ENCODE assay signal across 1 cellular context in the genomic region with DNA sequence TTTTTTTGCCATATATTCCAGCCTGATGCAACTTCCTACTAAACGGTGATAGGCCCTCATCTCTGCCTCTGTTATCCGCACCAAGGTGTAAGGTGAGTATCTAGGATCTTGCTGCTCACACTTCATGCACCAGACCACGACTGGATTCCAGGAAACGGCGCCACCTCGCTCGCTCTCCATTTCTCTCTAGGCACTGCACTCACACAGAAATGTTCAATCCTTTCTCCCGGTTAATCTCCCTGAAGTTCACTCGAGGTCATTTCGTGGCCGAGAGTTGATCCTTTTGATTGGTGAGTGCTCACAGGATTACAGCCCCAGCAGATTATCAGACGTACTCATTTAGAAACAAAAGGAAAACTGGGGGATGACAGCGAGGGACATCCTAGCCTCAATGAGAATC.
A peak's percentile ranks its signal among the peaks of the same experiment; 100 is the strongest.
TF ChIP-seq lines count a peak whose summit lies in the region.

No MANE protein-coding gene starts in this region.

TF ChIP-seq in K562, 482 proteins besides CTCF, POLR2A, EP300 and RAD21 (continued from another document and continues in another):
- TF ChIP-seq, protein P1, sequence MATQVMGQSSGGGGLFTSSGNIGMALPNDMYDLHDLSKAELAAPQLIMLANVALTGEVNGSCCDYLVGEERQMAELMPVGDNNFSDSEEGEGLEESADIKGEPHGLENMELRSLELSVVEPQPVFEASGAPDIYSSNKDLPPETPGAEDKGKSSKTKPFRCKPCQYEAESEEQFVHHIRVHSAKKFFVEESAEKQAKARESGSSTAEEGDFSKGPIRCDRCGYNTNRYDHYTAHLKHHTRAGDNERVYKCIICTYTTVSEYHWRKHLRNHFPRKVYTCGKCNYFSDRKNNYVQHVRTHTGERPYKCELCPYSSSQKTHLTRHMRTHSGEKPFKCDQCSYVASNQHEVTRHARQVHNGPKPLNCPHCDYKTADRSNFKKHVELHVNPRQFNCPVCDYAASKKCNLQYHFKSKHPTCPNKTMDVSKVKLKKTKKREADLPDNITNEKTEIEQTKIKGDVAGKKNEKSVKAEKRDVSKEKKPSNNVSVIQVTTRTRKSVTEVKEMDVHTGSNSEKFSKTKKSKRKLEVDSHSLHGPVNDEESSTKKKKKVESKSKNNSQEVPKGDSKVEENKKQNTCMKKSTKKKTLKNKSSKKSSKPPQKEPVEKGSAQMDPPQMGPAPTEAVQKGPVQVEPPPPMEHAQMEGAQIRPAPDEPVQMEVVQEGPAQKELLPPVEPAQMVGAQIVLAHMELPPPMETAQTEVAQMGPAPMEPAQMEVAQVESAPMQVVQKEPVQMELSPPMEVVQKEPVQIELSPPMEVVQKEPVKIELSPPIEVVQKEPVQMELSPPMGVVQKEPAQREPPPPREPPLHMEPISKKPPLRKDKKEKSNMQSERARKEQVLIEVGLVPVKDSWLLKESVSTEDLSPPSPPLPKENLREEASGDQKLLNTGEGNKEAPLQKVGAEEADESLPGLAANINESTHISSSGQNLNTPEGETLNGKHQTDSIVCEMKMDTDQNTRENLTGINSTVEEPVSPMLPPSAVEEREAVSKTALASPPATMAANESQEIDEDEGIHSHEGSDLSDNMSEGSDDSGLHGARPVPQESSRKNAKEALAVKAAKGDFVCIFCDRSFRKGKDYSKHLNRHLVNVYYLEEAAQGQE (CRISPR knock-in tag; IDR thresholded peaks at IDR 0.05; ENCODE audit: low read depth): no peak
- TF ChIP-seq BHLHE40 (IDR thresholded peaks at IDR 0.05; ENCODE audit: low read length) (peak; percentile 60), GABPB2 (CRISPR knock-in tag; conservative IDR thresholded peaks at IDR 0.05) (no peak), NCOR1 (IDR thresholded peaks at IDR 0.05) (peak; percentile 15; the same call in 1 of the 2 replicates), ZNF780A (CRISPR knock-in tag; IDR thresholded peaks at IDR 0.05) (no peak), LARP7 (IDR thresholded peaks at IDR 0.05) (no peak), CEBPG (CRISPR knock-in tag; IDR thresholded peaks at IDR 0.05) (peak; percentile 64), CEBPG (tag; conservative IDR thresholded peaks at IDR 0.05 in 1 of 2, IDR thresholded peaks at IDR 0.05 in 1 of 2) (no peak), HDAC8 (tag; IDR thresholded peaks at IDR 0.05) (no peak), KAT2B (IDR thresholded peaks at IDR 0.05; ENCODE audit: low read depth, low read length) (no peak), HEY1 (CRISPR knock-in tag; IDR thresholded peaks at IDR 0.05; ENCODE audit: borderline replicate concordance) (no peak), KAT7 (CRISPR knock-in tag; IDR thresholded peaks at IDR 0.05; ENCODE audit: borderline replicate concordance) (no peak), CC2D1A (IDR thresholded peaks at IDR 0.05) (peak; percentile 67; the same call in 1 of the 2 replicates), HIVEP1 (CRISPR knock-in tag; IDR thresholded peaks at IDR 0.05) (no peak), NRF1 (conservative IDR thresholded peaks at IDR 0.05 in 1 of 2, IDR thresholded peaks at IDR 0.05 in 1 of 2) (0 out of 4 replicates have a peak, but pooled peaks of 1 of the 2 experiments have one; percentile 9), SMARCA4 (IDR thresholded peaks at IDR 0.05) (peak; percentile 61; the same call in 1 of the 2 replicates), PRMT5 (CRISPR knock-in tag; IDR thresholded peaks at IDR 0.05) (no peak), MEIS2 (IDR thresholded peaks at IDR 0.05; ENCODE audit: partially characterized antibody) (peak; percentile 9), DACH1 (IDR thresholded peaks at IDR 0.05; ENCODE audit: partially characterized antibody) (no peak), JUN (IDR thresholded peaks at IDR 0.05; ENCODE audit: borderline replicate concordance, low read depth, low read length) (no peak), JUN (CRISPR knock-in tag; IDR thresholded peaks at IDR 0.05; ENCODE audit: borderline replicate concordance) (no peak), CXXC5 (CRISPR knock-in tag; IDR thresholded peaks at IDR 0.05) (peak; percentile 70; the same call in 1 of the 2 replicates), GTF2E2 (tag; IDR thresholded peaks at IDR 0.05) (no peak), L3MBTL2 (IDR thresholded peaks at IDR 0.05) (peak; percentile 41; the same call in 1 of the 2 replicates), MYC (IDR thresholded peaks at IDR 0.05; ENCODE audit: low read depth, low read length) (peak; percentile 19; the same call in 1 of the 2 replicates), MYC (CRISPR knock-in tag; IDR thresholded peaks at IDR 0.05; ENCODE audit: borderline replicate concordance, low read depth) (no peak), CTBP1 (IDR thresholded peaks at IDR 0.05; ENCODE audit: borderline replicate concordance) (peak; percentile 79; the same call in 1 of the 2 replicates), ARID1B (IDR thresholded peaks at IDR 0.05) (peak; percentile 39; the same call in 1 of the 2 replicates), CBX8 (IDR thresholded peaks at IDR 0.05; ENCODE audit: borderline replicate concordance, extremely low read depth, low read depth, low read length, poor library complexity, severe bottlenecking) (no peak), HMG20A (CRISPR knock-in tag; conservative IDR thresholded peaks at IDR 0.05) (no peak), JUND (IDR thresholded peaks at IDR 0.05; ENCODE audit: borderline replicate concordance, low read depth, low read length) (no peak), JUND (tag; IDR thresholded peaks at IDR 0.05; ENCODE audit: borderline replicate concordance, low read depth, low read length) (no peak), ZNF263 (CRISPR knock-in tag; IDR thresholded peaks at IDR 0.05; ENCODE audit: borderline replicate concordance) (peak; percentile 52; the same call in 1 of the 2 replicates), ESRRB (CRISPR knock-in tag; IDR thresholded peaks at IDR 0.05; ENCODE audit: borderline replicate concordance) (no peak), ETV5 (CRISPR knock-in tag; IDR thresholded peaks at IDR 0.05; ENCODE audit: low read depth) (no peak), SRF (CRISPR knock-in tag; IDR thresholded peaks at IDR 0.05) (no peak), ZBTB1 (CRISPR knock-in tag; IDR thresholded peaks at IDR 0.05; ENCODE audit: borderline replicate concordance, low read depth) (no peak), DPF2 (IDR thresholded peaks at IDR 0.05) (peak; percentile 50), HDAC1 (IDR thresholded peaks at IDR 0.05) (0 out of 4 replicates have a peak, but pooled peaks of 1 of the 2 experiments have one; percentile 34), NFRKB (IDR thresholded peaks at IDR 0.05; ENCODE audit: low read depth) (no peak), PRPF4 (IDR thresholded peaks at IDR 0.05; ENCODE audit: insufficient read depth, low read depth, low read length, poor library complexity, severe bottlenecking) (no peak), ZNF121 (CRISPR knock-in tag; conservative IDR thresholded peaks at IDR 0.05) (no peak), SMARCE1 (IDR thresholded peaks at IDR 0.05) (peak; percentile 53; the same call in 1 of the 2 replicates), SMARCA5 (IDR thresholded peaks at IDR 0.05) (no peak), ZC3H11A (IDR thresholded peaks at IDR 0.05; ENCODE audit: low read depth, low read length) (no peak), ESRRA (IDR thresholded peaks at IDR 0.05; ENCODE audit: borderline replicate concordance, low read depth) (0 out of 2 replicates have a peak, but pooled peaks have one; percentile 19), KDM1A (IDR thresholded peaks at IDR 0.05) (peak; percentile 63 to 70; a peak in 3 of 4 replicates)
- TF ChIP-seq, protein P2, sequence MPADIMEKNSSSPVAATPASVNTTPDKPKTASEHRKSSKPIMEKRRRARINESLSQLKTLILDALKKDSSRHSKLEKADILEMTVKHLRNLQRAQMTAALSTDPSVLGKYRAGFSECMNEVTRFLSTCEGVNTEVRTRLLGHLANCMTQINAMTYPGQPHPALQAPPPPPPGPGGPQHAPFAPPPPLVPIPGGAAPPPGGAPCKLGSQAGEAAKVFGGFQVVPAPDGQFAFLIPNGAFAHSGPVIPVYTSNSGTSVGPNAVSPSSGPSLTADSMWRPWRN (IDR thresholded peaks at IDR 0.05; ENCODE audit: low read depth): peak; percentile 61; the same call in 1 of the 2 replicates
- TF ChIP-seq, protein P3, sequence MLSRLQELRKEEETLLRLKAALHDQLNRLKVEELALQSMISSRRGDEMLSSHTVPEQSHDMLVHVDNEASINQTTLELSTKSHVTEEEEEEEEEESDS (CRISPR knock-in tag; IDR thresholded peaks at IDR 0.05): no peak
- TF ChIP-seq, protein P4, sequence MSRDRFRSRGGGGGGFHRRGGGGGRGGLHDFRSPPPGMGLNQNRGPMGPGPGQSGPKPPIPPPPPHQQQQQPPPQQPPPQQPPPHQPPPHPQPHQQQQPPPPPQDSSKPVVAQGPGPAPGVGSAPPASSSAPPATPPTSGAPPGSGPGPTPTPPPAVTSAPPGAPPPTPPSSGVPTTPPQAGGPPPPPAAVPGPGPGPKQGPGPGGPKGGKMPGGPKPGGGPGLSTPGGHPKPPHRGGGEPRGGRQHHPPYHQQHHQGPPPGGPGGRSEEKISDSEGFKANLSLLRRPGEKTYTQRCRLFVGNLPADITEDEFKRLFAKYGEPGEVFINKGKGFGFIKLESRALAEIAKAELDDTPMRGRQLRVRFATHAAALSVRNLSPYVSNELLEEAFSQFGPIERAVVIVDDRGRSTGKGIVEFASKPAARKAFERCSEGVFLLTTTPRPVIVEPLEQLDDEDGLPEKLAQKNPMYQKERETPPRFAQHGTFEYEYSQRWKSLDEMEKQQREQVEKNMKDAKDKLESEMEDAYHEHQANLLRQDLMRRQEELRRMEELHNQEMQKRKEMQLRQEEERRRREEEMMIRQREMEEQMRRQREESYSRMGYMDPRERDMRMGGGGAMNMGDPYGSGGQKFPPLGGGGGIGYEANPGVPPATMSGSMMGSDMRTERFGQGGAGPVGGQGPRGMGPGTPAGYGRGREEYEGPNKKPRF (IDR thresholded peaks at IDR 0.05; ENCODE audit: low read depth, low read length): no peak
- TF ChIP-seq, protein P5, sequence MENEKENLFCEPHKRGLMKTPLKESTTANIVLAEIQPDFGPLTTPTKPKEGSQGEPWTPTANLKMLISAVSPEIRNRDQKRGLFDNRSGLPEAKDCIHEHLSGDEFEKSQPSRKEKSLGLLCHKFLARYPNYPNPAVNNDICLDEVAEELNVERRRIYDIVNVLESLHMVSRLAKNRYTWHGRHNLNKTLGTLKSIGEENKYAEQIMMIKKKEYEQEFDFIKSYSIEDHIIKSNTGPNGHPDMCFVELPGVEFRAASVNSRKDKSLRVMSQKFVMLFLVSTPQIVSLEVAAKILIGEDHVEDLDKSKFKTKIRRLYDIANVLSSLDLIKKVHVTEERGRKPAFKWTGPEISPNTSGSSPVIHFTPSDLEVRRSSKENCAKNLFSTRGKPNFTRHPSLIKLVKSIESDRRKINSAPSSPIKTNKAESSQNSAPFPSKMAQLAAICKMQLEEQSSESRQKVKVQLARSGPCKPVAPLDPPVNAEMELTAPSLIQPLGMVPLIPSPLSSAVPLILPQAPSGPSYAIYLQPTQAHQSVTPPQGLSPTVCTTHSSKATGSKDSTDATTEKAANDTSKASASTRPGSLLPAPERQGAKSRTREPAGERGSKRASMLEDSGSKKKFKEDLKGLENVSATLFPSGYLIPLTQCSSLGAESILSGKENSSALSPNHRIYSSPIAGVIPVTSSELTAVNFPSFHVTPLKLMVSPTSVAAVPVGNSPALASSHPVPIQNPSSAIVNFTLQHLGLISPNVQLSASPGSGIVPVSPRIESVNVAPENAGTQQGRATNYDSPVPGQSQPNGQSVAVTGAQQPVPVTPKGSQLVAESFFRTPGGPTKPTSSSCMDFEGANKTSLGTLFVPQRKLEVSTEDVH (IDR thresholded peaks at IDR 0.05; ENCODE audit: low read depth, partially characterized antibody): no peak
- TF ChIP-seq, protein P6, sequence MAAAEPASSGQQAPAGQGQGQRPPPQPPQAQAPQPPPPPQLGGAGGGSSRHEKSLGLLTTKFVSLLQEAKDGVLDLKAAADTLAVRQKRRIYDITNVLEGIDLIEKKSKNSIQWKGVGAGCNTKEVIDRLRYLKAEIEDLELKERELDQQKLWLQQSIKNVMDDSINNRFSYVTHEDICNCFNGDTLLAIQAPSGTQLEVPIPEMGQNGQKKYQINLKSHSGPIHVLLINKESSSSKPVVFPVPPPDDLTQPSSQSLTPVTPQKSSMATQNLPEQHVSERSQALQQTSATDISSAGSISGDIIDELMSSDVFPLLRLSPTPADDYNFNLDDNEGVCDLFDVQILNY (CRISPR knock-in tag; IDR thresholded peaks at IDR 0.05): no peak
- TF ChIP-seq, protein P7, sequence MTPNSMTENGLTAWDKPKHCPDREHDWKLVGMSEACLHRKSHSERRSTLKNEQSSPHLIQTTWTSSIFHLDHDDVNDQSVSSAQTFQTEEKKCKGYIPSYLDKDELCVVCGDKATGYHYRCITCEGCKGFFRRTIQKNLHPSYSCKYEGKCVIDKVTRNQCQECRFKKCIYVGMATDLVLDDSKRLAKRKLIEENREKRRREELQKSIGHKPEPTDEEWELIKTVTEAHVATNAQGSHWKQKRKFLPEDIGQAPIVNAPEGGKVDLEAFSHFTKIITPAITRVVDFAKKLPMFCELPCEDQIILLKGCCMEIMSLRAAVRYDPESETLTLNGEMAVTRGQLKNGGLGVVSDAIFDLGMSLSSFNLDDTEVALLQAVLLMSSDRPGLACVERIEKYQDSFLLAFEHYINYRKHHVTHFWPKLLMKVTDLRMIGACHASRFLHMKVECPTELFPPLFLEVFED (CRISPR knock-in tag; conservative IDR thresholded peaks at IDR 0.05): 0 out of 2 replicates have a peak, but pooled peaks have one; percentile 36
- TF ChIP-seq, protein P8, sequence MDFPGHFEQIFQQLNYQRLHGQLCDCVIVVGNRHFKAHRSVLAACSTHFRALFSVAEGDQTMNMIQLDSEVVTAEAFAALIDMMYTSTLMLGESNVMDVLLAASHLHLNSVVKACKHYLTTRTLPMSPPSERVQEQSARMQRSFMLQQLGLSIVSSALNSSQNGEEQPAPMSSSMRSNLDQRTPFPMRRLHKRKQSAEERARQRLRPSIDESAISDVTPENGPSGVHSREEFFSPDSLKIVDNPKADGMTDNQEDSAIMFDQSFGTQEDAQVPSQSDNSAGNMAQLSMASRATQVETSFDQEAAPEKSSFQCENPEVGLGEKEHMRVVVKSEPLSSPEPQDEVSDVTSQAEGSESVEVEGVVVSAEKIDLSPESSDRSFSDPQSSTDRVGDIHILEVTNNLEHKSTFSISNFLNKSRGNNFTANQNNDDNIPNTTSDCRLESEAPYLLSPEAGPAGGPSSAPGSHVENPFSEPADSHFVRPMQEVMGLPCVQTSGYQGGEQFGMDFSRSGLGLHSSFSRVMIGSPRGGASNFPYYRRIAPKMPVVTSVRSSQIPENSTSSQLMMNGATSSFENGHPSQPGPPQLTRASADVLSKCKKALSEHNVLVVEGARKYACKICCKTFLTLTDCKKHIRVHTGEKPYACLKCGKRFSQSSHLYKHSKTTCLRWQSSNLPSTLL (IDR thresholded peaks at IDR 0.05): no peak; the same call in 1 of the 2 replicates
- TF ChIP-seq, protein P9, sequence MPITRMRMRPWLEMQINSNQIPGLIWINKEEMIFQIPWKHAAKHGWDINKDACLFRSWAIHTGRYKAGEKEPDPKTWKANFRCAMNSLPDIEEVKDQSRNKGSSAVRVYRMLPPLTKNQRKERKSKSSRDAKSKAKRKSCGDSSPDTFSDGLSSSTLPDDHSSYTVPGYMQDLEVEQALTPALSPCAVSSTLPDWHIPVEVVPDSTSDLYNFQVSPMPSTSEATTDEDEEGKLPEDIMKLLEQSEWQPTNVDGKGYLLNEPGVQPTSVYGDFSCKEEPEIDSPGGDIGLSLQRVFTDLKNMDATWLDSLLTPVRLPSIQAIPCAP (CRISPR knock-in tag; IDR thresholded peaks at IDR 0.05; ENCODE audit: borderline replicate concordance): no peak
